Comparison of ENCODE assay signal across 20 cellular contexts in genomic region chr1:96973605-96974004, GRCh38.
A peak's percentile ranks its signal among the peaks of the same experiment; 100 is the strongest.
DNase-seq lines count a peak whose midpoint lies in the region; ATAC-seq and TF ChIP-seq lines count a peak whose summit lies in the region.
"Had no signal": no experiment of that assay in that cellular context is flagged by ENCODE, and none has a peak within 500 bp of the region (broad histone marks: within the 10 kb centered on the region; RNA-seq: fewer than 3 reads in every experiment).

No MANE protein-coding gene starts in this region.

- no peak overlapping the region for H2AFZ ChIP-seq in osteoblast (ENCODE audit: low read length)
- H2AFZ ChIP-seq in OCI-LY7 (ENCODE audit: low read length): no peak overlapping the region

- no peaks in the 10 kb centered on the region for H3K79me2 ChIP-seq in osteoblast (ENCODE audit: insufficient read depth, low read length)
- no peaks in the 10 kb centered on the region for H3K79me2 ChIP-seq in OCI-LY7 (ENCODE audit: insufficient read depth, low read depth, low read length)

- no peaks in the 10 kb centered on the region for H4K20me1 ChIP-seq in osteoblast (ENCODE audit: insufficient read depth, low read length)
- H4K20me1 ChIP-seq in OCI-LY7 (ENCODE audit: insufficient read depth, low read length): no peaks in the 10 kb centered on the region

- H3K9me3 ChIP-seq in osteoblast (ENCODE audit: low read depth, low read length) (no peaks in the 10 kb centered on the region), OCI-LY7 (ENCODE audit: low read length) (no peaks in the 10 kb centered on the region)
- H3K9me3 ChIP-seq: testis had no signal

- no peak for TF ChIP-seq CTCF in osteoblast (IDR thresholded peaks at IDR 0.05; ENCODE audit: extremely low read depth, low read depth, low read length)
- no peak for TF ChIP-seq CTCF in OCI-LY7 (conservative IDR thresholded peaks at IDR 0.05; ENCODE audit: low read length)

- H3K36me3 ChIP-seq in osteoblast (ENCODE audit: insufficient read depth, low read length): no peaks in the 10 kb centered on the region
- no peaks in the 10 kb centered on the region for H3K36me3 ChIP-seq in OCI-LY7 (ENCODE audit: insufficient read depth, low read length)
- H3K36me3 ChIP-seq: brain microvascular endothelial cell had no signal

- H3K4me3 ChIP-seq in osteoblast (ENCODE audit: insufficient read depth, low read length) (no peak overlapping the region), OCI-LY7 (ENCODE audit: low read depth, low read length, poor library complexity, severe bottlenecking) (no peak overlapping the region)
- H3K4me3 ChIP-seq: lung, testis had no signal

- DNase-seq in NCI-H2107 treated with DMSO at 0.1 percent for 48 hours (lab: John Stamatoyannopoulos, UW; ENCODE audit: unreplicated experiment): peak; percentile 58
- no peak for DNase-seq in NCI-H2107 (lab: John Stamatoyannopoulos, UW)
- peak; percentile 68 for DNase-seq in M059J (ENCODE audit: low read depth)
- DNase-seq in osteoblast (ENCODE audit: insufficient read length, low spot score, missing footprints): peak; percentile 34
- DNase-seq in OCI-LY7 (ENCODE audit: low spot score): no peak
- DNase-seq in NCI-H1436 treated with DMSO at 0.1 percent for 48 hours (lab: John Stamatoyannopoulos, UW): no peak
- DNase-seq: ACHN; activated CD4-positive, alpha-beta T cell treated with anti-CD3 and anti-CD28 coated beads for 1 hour; brain microvascular endothelial cell; CD8-positive, alpha-beta memory T cell; effector memory CD8-positive, alpha-beta T cell; foreskin melanocyte; NCI-H226; nephron progenitor cell; retina; stimulated activated CD4-positive, alpha-beta T cell treated with anti-CD3 and anti-CD28 coated beads, Interleukin-1b, Interleukin-23, amount 100 ng/mL, for 48 hours; testis had no signal

- no peak overlapping the region for H3K27ac ChIP-seq in osteoblast (ENCODE audit: low read depth, low read length)
- no peak overlapping the region for H3K27ac ChIP-seq in OCI-LY7 (ENCODE audit: low read depth, low read length, poor library complexity, severe bottlenecking)
- H3K27ac ChIP-seq: brain microvascular endothelial cell, testis had no signal

- no peaks in the 10 kb centered on the region for H3K9me2 ChIP-seq in OCI-LY7 (ENCODE audit: insufficient read depth, low read length)

- ATAC-seq in SK-N-SH treated with all-trans-retinoic acid at 6 μM for 48 hours (peak; percentile 60), HG03159 (IDR thresholded peaks at IDR 0.05; ENCODE audit: unreplicated experiment) (no peak)
- ATAC-seq: effector memory CD8-positive, alpha-beta T cell had no signal

- no peaks in the 10 kb centered on the region for H3K27me3 ChIP-seq in osteoblast (ENCODE audit: insufficient read depth, low read length)
- H3K27me3 ChIP-seq: brain microvascular endothelial cell, testis had no signal

- H3K4me1 ChIP-seq in osteoblast (ENCODE audit: insufficient read depth, low read length): peaks cover 19% of the 10 kb centered on the region
- H3K4me1 ChIP-seq in OCI-LY7 (ENCODE audit: insufficient read depth, low read length, poor library complexity, severe bottlenecking): no peaks in the 10 kb centered on the region
- H3K4me1 ChIP-seq: testis had no signal

- BruUV-seq in OCI-LY7 (replicated peaks; lab: Mats Ljungman, UMichigan): no TSS peak

- CTCF ChIA-PET in OCI-LY7 (lab: Charles Lee; ENCODE audit: unreplicated experiment): no interaction called here

- intact Hi-C loops in OCI-LY7 (cut with micrococcal nuclease; ENCODE audit: unreplicated experiment): no loop called here

- H3K4me2 ChIP-seq in osteoblast (ENCODE audit: insufficient read depth, low read length): no peak overlapping the region
- no peak overlapping the region for H3K4me2 ChIP-seq in OCI-LY7 (ENCODE audit: low read length)

- POLR2A ChIA-PET in OCI-LY7 (lab: Charles Lee): no interaction called here

TF ChIP-seq in SK-N-SH treated with all-trans-retinoic acid at 6 μM for 48 hours, 23 proteins besides CTCF, POLR2A, EP300 and RAD21:
- no peak for TF ChIP-seq BACH2 (CRISPR knock-in tag; IDR thresholded peaks at IDR 0.05; ENCODE audit: borderline replicate concordance)
- TF ChIP-seq RARB (CRISPR knock-in tag; IDR thresholded peaks at IDR 0.05): no peak
- TF ChIP-seq TCF4 (CRISPR knock-in tag; IDR thresholded peaks at IDR 0.05; ENCODE audit: borderline replicate concordance): no peak
- TF ChIP-seq, protein P1, sequence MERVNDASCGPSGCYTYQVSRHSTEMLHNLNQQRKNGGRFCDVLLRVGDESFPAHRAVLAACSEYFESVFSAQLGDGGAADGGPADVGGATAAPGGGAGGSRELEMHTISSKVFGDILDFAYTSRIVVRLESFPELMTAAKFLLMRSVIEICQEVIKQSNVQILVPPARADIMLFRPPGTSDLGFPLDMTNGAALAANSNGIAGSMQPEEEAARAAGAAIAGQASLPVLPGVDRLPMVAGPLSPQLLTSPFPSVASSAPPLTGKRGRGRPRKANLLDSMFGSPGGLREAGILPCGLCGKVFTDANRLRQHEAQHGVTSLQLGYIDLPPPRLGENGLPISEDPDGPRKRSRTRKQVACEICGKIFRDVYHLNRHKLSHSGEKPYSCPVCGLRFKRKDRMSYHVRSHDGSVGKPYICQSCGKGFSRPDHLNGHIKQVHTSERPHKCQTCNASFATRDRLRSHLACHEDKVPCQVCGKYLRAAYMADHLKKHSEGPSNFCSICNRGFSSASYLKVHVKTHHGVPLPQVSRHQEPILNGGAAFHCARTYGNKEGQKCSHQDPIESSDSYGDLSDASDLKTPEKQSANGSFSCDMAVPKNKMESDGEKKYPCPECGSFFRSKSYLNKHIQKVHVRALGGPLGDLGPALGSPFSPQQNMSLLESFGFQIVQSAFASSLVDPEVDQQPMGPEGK (CRISPR knock-in tag; IDR thresholded peaks at IDR 0.05; ENCODE audit: borderline replicate concordance): no peak
- no peak for TF ChIP-seq CSDC2 (CRISPR knock-in tag; IDR thresholded peaks at IDR 0.05)
- TF ChIP-seq ZNF565 (CRISPR knock-in tag; conservative IDR thresholded peaks at IDR 0.05; ENCODE audit: low read depth): no peak
- no peak for TF ChIP-seq ESRRG (CRISPR knock-in tag; IDR thresholded peaks at IDR 0.05)
- TF ChIP-seq ARNTL (CRISPR knock-in tag; IDR thresholded peaks at IDR 0.05; ENCODE audit: borderline replicate concordance, low read depth): no peak

Comparison
In these comparisons a context has a peak if more than half of its experiments do, and no peak if none do; other contexts are left out.
1. DNase-seq: peak in NCI-H2107 treated with DMSO at 0.1 percent for 48 hours (single experiment), M059J (single experiment) and osteoblast (single experiment); none in NCI-H2107 (single experiment), OCI-LY7 (single experiment) and NCI-H1436 treated with DMSO at 0.1 percent for 48 hours (single experiment).